8 cellular contexts compared by ENCODE assay signal in genomic region chr15:78065284-78065872, GRCh38. TPM values are rescaled to one million over a fixed set of nuclear protein-coding genes. Genes with fewer than 3 reads are reported as not detected.
DNase-seq lines count a peak whose midpoint lies in the region; ATAC-seq and TF ChIP-seq lines count a peak whose summit lies in the region.

No MANE protein-coding gene starts in this region.

- POLR2A ChIA-PET in OCI-LY7 (lab: Charles Lee): interaction anchor here (0.9 to 5.9 kb wide), 4 partner anchors 7 to 31 kb away, joined by 4 to 53 read pairs (median 26); no protein-coding TSS in a partner anchor

- TF ChIP-seq CTCF in OCI-LY7 (conservative IDR thresholded peaks at IDR 0.05; ENCODE audit: low read length): no peak

- H2AFZ ChIP-seq in OCI-LY7 (ENCODE audit: low read length): no peak overlapping the region; the same call in 1 of the 2 replicates

- in situ Hi-C loops in HAP-1 (cut with MboI; ENCODE audit: low sequenced_read_pairs): no loop called here

- peaks cover 100% of the 10 kb centered on the region for H3K79me2 ChIP-seq in OCI-LY7 (ENCODE audit: insufficient read depth, low read depth, low read length)

- H3K9me2 ChIP-seq in OCI-LY7 (ENCODE audit: insufficient read depth, low read length): no peaks in the 10 kb centered on the region

- ATAC-seq in HG03095 (IDR thresholded peaks at IDR 0.05; ENCODE audit: unreplicated experiment) (no peak), HG03159 (IDR thresholded peaks at IDR 0.05; ENCODE audit: unreplicated experiment) (no peak)

- H3K27ac ChIP-seq in OCI-LY7 (ENCODE audit: low read depth, low read length, poor library complexity, severe bottlenecking): peak overlapping the region; percentile 82

- no TSS peak for BruUV-seq in OCI-LY7 (replicated peaks; lab: Mats Ljungman, UMichigan)

- H4K20me1 ChIP-seq in OCI-LY7 (ENCODE audit: insufficient read depth, low read length): no peaks in the 10 kb centered on the region

- H3K4me2 ChIP-seq in OCI-LY7 (ENCODE audit: low read length): peak overlapping the region; percentile 85

- DNase-seq in EL: peak; percentile 99
- DNase-seq in OCI-LY7 (ENCODE audit: low spot score): no peak
- DNase-seq in dermis microvascular lymphatic vessel endothelial cell (ENCODE audit: low read depth in 2 of 2): peak; percentile 86 to 87
- DNase-seq in midbrain (lab: John Stamatoyannopoulos, UW): peak; percentile 66
- no peak for DNase-seq in HAP-1 (ENCODE audit: low spot score in 2 of 2)
- no peak for DNase-seq in NCI-H2081 treated with DMSO at 0.1 percent for 48 hours (lab: John Stamatoyannopoulos, UW)

- peaks cover 91% of the 10 kb centered on the region for H3K4me1 ChIP-seq in OCI-LY7 (ENCODE audit: insufficient read depth, low read length, poor library complexity, severe bottlenecking)
- H3K4me1 ChIP-seq in HAP-1: peaks cover 43% of the 10 kb centered on the region

- peaks cover 11% of the 10 kb centered on the region; the same call in 1 of the 2 replicates for H3K36me3 ChIP-seq in OCI-LY7 (ENCODE audit: insufficient read depth, low read length)
- H3K36me3 ChIP-seq in HAP-1 (replicated peaks): no peaks in the 10 kb centered on the region

- no peaks in the 10 kb centered on the region for H3K27me3 ChIP-seq in HAP-1 (ENCODE audit: low read depth)

- CTCF ChIA-PET in OCI-LY7 (lab: Charles Lee; ENCODE audit: unreplicated experiment): interaction anchor here (0.5 to 0.6 kb wide), 2 partner anchors 9 to 1730 kb away, joined by 3 to 5 read pairs; no protein-coding TSS in a partner anchor

- H3K9me3 ChIP-seq in OCI-LY7 (ENCODE audit: low read length): no peaks in the 10 kb centered on the region
- H3K9me3 ChIP-seq in HAP-1: no peaks in the 10 kb centered on the region

- peak overlapping the region; percentile 50 for H3K4me3 ChIP-seq in OCI-LY7 (ENCODE audit: low read depth, low read length, poor library complexity, severe bottlenecking)
- no peak overlapping the region for H3K4me3 ChIP-seq in HAP-1

- intact Hi-C loops in OCI-LY7 (cut with micrococcal nuclease; ENCODE audit: unreplicated experiment): no loop called here

RNA-seq across cellular contexts. Expression of gene TBC1D2B, which starts 12.1 kb away (rescaled TPM):
- total RNA-seq in OCI-LY7 (2014; rRNA removed; shearing (Covaris generic)): 22.8 and 30.9 TPM in 2 replicates
- total RNA-seq in OCI-LY7 (2022) (38.2 and 41.5 TPM in 2 replicates), dermis microvascular lymphatic vessel endothelial cell (28.2 and 41.1 TPM in 2 replicates)

RNA-seq across cellular contexts. Expression of gene SH2D7, which starts 27.0 kb away (rescaled TPM):
- not detected in 2 replicates for total RNA-seq in OCI-LY7 (2014; rRNA removed; shearing (Covaris generic))
- total RNA-seq in OCI-LY7 (2022) (not detected in 2 replicates), dermis microvascular lymphatic vessel endothelial cell (not detected in 2 replicates)

Comparison
In these comparisons a context has a peak if more than half of its experiments do, and no peak if none do; other contexts are left out.
1. DNase-seq: peak in EL (single experiment), dermis microvascular lymphatic vessel endothelial cell (2 of 2) and midbrain (single experiment); none in OCI-LY7 (single experiment), HAP-1 (0 of 2) and NCI-H2081 treated with DMSO at 0.1 percent for 48 hours (single experiment).